Comparison of ENCODE assay signal across 18 cellular contexts in the genomic region with DNA sequence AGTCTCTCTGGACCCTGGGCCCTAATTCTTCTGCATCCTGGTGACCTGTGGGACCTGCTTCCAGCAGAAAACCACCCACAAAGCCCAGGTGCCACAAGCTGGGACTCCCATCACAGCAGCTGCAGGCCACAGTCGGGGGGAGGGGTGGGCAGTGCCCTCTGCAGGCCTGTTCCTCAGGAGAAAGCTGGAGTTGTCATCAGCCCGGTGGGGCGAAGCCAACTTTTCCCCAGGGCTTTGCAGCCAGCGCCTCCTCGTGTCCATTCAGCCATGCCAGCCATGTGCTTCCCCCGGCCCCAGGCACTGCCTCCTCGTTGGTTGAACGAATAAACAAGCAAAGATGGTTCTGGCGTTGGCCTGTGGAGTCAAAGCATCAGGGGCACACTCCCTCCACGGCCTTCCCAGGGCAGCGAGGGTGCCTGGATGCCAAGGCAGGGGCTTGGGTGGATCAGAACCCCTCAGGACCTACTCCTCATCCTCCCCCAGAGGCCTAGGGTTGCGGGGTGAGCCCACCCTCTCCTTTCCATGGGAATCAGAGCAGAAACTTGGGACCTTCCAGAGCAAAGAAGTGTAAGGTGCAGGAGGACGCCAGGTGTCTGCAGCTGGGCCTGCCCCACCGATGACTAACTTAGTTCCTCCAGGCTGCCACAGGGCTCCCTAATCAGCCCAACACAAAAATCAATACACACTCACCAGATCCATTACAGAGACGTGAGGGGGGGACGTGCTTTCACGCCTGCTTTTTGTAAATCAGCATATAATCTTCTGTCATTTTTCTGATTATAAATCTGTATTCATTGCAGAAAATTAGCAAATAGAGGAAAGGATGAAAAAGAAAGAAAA.
A peak's percentile ranks its signal among the peaks of the same experiment; 100 is the strongest.
DNase-seq lines count a peak whose midpoint lies in the region; ATAC-seq and TF ChIP-seq lines count a peak whose summit lies in the region.
"Had no signal": no experiment of that assay in that cellular context is flagged by ENCODE, and none has a peak within 500 bp of the region (broad histone marks: within the 10 kb centered on the region; RNA-seq: fewer than 3 reads in every experiment).

No MANE protein-coding gene starts in this region.

- no peaks in the 10 kb centered on the region for H3K9me3 ChIP-seq in OCI-LY1 (ENCODE audit: low read length)
- H3K9me3 ChIP-seq: Peyer's patch, testis had no signal

- no peak overlapping the region for H3K4me2 ChIP-seq in OCI-LY1 (ENCODE audit: low read length)

- ATAC-seq in activated CD8-positive, alpha-beta memory T cell treated with anti-CD3 and anti-CD28 coated beads, Interleukin-2, amount 10 ng/mL, durations not matched to agents 7 days and 5 days: no peak
- ATAC-seq: left lobe of liver, T-helper 17 cell had no signal

- H2AFZ ChIP-seq in OCI-LY1 (ENCODE audit: low read length): no peak overlapping the region
- H2AFZ ChIP-seq: GM23248 had no signal

- no peaks in the 10 kb centered on the region for H3K4me1 Mint-ChIP-seq in activated CD8-positive, alpha-beta memory T cell treated with anti-CD3 and anti-CD28 coated beads, Interleukin-2, amount 10 ng/mL, durations not matched to agents 7 days and 5 days
- no peaks in the 10 kb centered on the region for H3K4me1 Mint-ChIP-seq in CD14-positive monocyte
- H3K4me1 Mint-ChIP-seq: T-helper 17 cell had no signal

- TF ChIP-seq CTCF in OCI-LY1 (IDR thresholded peaks at IDR 0.05; ENCODE audit: low read length): peak; percentile 8; the same call in 1 of the 2 replicates
- TF ChIP-seq CTCF in CD14-positive monocyte (IDR thresholded peaks at IDR 0.05): no peak

- no peak overlapping the region for H3K4me3 ChIP-seq in OCI-LY1 (ENCODE audit: low read depth, low read length, poor library complexity, severe bottlenecking)
- H3K4me3 ChIP-seq: GM23248, Peyer's patch, testis had no signal

- no peaks in the 10 kb centered on the region for H3K27me3 ChIP-seq in OCI-LY1 (ENCODE audit: insufficient read depth, low read length)
- H3K27me3 ChIP-seq: Peyer's patch, testis had no signal

- H3K9me2 ChIP-seq in OCI-LY1 (ENCODE audit: low read depth, low read length): no peaks in the 10 kb centered on the region

- no peak overlapping the region for H3K4me3 Mint-ChIP-seq in activated CD8-positive, alpha-beta memory T cell treated with anti-CD3 and anti-CD28 coated beads, Interleukin-2, amount 10 ng/mL, durations not matched to agents 7 days and 5 days
- no peak overlapping the region for H3K4me3 Mint-ChIP-seq in CD14-positive monocyte
- H3K4me3 Mint-ChIP-seq: brain; natural killer cell treated with Interleukin-12 subunit alpha and Interleukin-12 subunit beta and Interleukin-15 and Interleukin-18, amount 100 ng/mL, for 72 hours; T-helper 17 cell had no signal

- no peaks in the 10 kb centered on the region for H4K20me1 ChIP-seq in OCI-LY1 (ENCODE audit: insufficient read depth, low read length)

- H3K9me3 Mint-ChIP-seq in activated CD8-positive, alpha-beta memory T cell treated with anti-CD3 and anti-CD28 coated beads, Interleukin-2, amount 10 ng/mL, durations not matched to agents 7 days and 5 days (ENCODE audit: low read depth): no peaks in the 10 kb centered on the region
- peaks cover 0 to 2% (median 1%) of the 10 kb centered on the region in 7 donors for H3K9me3 Mint-ChIP-seq in CD14-positive monocyte
- H3K9me3 Mint-ChIP-seq: natural killer cell treated with Interleukin-12 subunit alpha and Interleukin-12 subunit beta and Interleukin-15 and Interleukin-18, amount 100 ng/mL, for 72 hours had no signal

- no peaks in the 10 kb centered on the region for H3K4me1 ChIP-seq in OCI-LY1 (ENCODE audit: insufficient read depth, low read length, severe bottlenecking)
- H3K4me1 ChIP-seq: Peyer's patch, testis had no signal

- H3K9ac ChIP-seq in OCI-LY1 (ENCODE audit: low read length): no peak overlapping the region
- H3K9ac ChIP-seq: GM23248 had no signal

- intact Hi-C loops in CD14-positive monocyte (cut with micrococcal nuclease): no loop called here

- CTCF ChIA-PET in activated CD8-positive, alpha-beta memory T cell treated with anti-CD3 and anti-CD28 coated beads, Interleukin-2, amount 10 ng/mL, durations not matched to agents 7 days and 5 days (lab: Charles Lee): no interaction called here

- no peaks in the 10 kb centered on the region for H3K36me3 ChIP-seq in OCI-LY1 (ENCODE audit: insufficient read depth, low read length)
- H3K36me3 ChIP-seq: Peyer's patch had no signal

- DNase-seq in activated CD8-positive, alpha-beta memory T cell treated with anti-CD3 and anti-CD28 coated beads, Interleukin-2, amount 10 ng/mL, durations not matched to agents 7 days and 5 days: peak; percentile 30
- DNase-seq in activated CD8-positive, alpha-beta memory T cell treated with anti-CD3 and anti-CD28 coated beads, Interleukin-2, amount 50 U/mL, for 4 hours: no peak
- DNase-seq in islet precursor cell (peak; percentile 63), ureter (ENCODE audit: low spot score) (peak; percentile 40), CD14-positive monocyte (ENCODE audit: low spot score) (no peak)
- no peak for DNase-seq in stimulated activated CD8-positive, alpha-beta memory T cell treated with anti-CD3 and anti-CD28 coated beads, Interleukin-4, amount 100 ng/mL, for 48 hours
- DNase-seq in stimulated activated CD4-positive, alpha-beta T cell treated with anti-CD3 and anti-CD28 coated beads, Interleukin-15, amount 100 ng/mL, for 24 hours: no peak
- DNase-seq: GM23248, MM.1S, NCI-H2171 treated with DMSO at 0.1 percent for 48 hours, small intestine, T-helper 17 cell, testis had no signal

- no peaks in the 10 kb centered on the region for H3K79me2 ChIP-seq in OCI-LY1 (ENCODE audit: insufficient read depth, low read length)

- no peak overlapping the region for H3K27ac ChIP-seq in OCI-LY1 (ENCODE audit: low read depth, low read length, poor library complexity, severe bottlenecking)
- H3K27ac ChIP-seq: GM23248, Peyer's patch, testis had no signal

- no peak overlapping the region for H3K27ac Mint-ChIP-seq in activated CD8-positive, alpha-beta memory T cell treated with anti-CD3 and anti-CD28 coated beads, Interleukin-2, amount 10 ng/mL, durations not matched to agents 7 days and 5 days
- H3K27ac Mint-ChIP-seq in CD14-positive monocyte: no peak overlapping the region
- H3K27ac Mint-ChIP-seq: brain; natural killer cell treated with Interleukin-12 subunit alpha and Interleukin-12 subunit beta and Interleukin-15 and Interleukin-18, amount 100 ng/mL, for 72 hours; T-helper 17 cell had no signal

- no peaks in the 10 kb centered on the region for H3F3A ChIP-seq in OCI-LY1 (ENCODE audit: insufficient read depth, low read length)

- H3K27me3 Mint-ChIP-seq in activated CD8-positive, alpha-beta memory T cell treated with anti-CD3 and anti-CD28 coated beads, Interleukin-2, amount 10 ng/mL, durations not matched to agents 7 days and 5 days: peaks cover 12% of the 10 kb centered on the region
- H3K27me3 Mint-ChIP-seq in CD14-positive monocyte (ENCODE audit: low read depth in 3 of 3): peaks cover 2 to 5% (median 5%) of the 10 kb centered on the region in 3 donors

- no peaks in the 10 kb centered on the region for H3K36me3 Mint-ChIP-seq in activated CD8-positive, alpha-beta memory T cell treated with anti-CD3 and anti-CD28 coated beads, Interleukin-2, amount 10 ng/mL, durations not matched to agents 7 days and 5 days
- H3K36me3 Mint-ChIP-seq in CD14-positive monocyte: no peaks in the 10 kb centered on the region
- H3K36me3 Mint-ChIP-seq: brain; natural killer cell treated with Interleukin-12 subunit alpha and Interleukin-12 subunit beta and Interleukin-15 and Interleukin-18, amount 100 ng/mL, for 72 hours had no signal

Comparison
In these comparisons a context has a peak if more than half of its experiments do, and no peak if none do; other contexts are left out.
1. DNase-seq: peak in activated CD8-positive, alpha-beta memory T cell treated with anti-CD3 and anti-CD28 coated beads, Interleukin-2, amount 10 ng/mL, durations not matched to agents 7 days and 5 days (single experiment), islet precursor cell (single experiment) and ureter (single experiment); none in activated CD8-positive, alpha-beta memory T cell treated with anti-CD3 and anti-CD28 coated beads, Interleukin-2, amount 50 U/mL, for 4 hours (single experiment), CD14-positive monocyte (single experiment), stimulated activated CD8-positive, alpha-beta memory T cell treated with anti-CD3 and anti-CD28 coated beads, Interleukin-4, amount 100 ng/mL, for 48 hours (single experiment) and stimulated activated CD4-positive, alpha-beta T cell treated with anti-CD3 and anti-CD28 coated beads, Interleukin-15, amount 100 ng/mL, for 24 hours (single experiment).